8 cellular contexts compared by ENCODE assay signal in the genomic region with DNA sequence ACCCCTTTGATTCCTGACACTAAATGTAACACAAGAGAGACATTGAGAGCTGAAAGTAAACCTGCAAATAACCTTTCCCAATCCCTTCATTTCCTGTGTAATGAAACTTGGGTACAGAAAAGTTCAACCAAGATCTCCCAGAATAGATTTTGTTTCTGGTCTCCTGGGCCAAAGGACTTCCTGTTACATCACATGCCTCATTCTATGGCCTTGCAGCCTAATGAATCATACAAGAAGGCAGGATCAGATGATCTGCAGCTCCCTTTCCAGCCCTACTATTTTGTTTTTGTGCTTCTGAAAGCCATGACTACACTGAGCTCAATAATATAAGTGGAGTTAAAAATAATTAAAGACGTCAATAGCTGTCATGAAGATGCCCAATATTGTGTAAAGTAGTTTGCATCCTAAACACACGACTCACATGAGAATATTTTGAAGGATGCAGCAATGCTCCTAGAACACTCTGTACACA.
A peak's percentile ranks its signal among the peaks of the same experiment; 100 is the strongest.
DNase-seq lines count a peak whose midpoint lies in the region; ATAC-seq and TF ChIP-seq lines count a peak whose summit lies in the region.

No MANE protein-coding gene starts in this region.

- H3K4me3 ChIP-seq in HL-60 (replicated peaks; ENCODE audit: insufficient read depth, low read length) = no peak overlapping the region
- no peak overlapping the region for H3K4me3 ChIP-seq in mesodermal cell (ENCODE audit: extremely low read depth, insufficient read depth, low read length, poor library complexity, severe bottlenecking)

- no peaks in the 10 kb centered on the region for H3K9me3 ChIP-seq in mesodermal cell (ENCODE audit: control insufficient read depth, low read length)

- peak; percentile 92 for DNase-seq in EH (ENCODE audit: low read depth)
- DNase-seq in HL-60 (ENCODE audit: low read depth in 1 of 2, low spot score in 1 of 2) = peak; percentile 34 to 39
- peak; percentile 47 for DNase-seq in amniotic stem cell (lab: John Stamatoyannopoulos, UW)
- no peak for DNase-seq in DMS79 treated with DMSO at 0.1 percent for 48 hours (lab: John Stamatoyannopoulos, UW)

- no peaks in the 10 kb centered on the region for H3K27me3 ChIP-seq in HL-60 (ENCODE audit: insufficient read depth, poor library complexity, severe bottlenecking)

- no peak overlapping the region for H3K27ac ChIP-seq in HL-60 (replicated peaks)
- H3K27ac ChIP-seq in mesodermal cell (ENCODE audit: low read depth, low read length, severe bottlenecking) = peak overlapping the region; percentile 76

- no CpG with 5 or more reads among the region's 2 CpGs for WGBS in mesodermal cell (ENCODE audit: insufficient coverage in 2 of 2), 2 experiments

- TF ChIP-seq POLR2A in GM18505 (IDR thresholded peaks at IDR 0.05; ENCODE audit: borderline replicate concordance, extremely low read depth, insufficient read depth, insufficient read length) = no peak

- H3K36me3 ChIP-seq in mesodermal cell (ENCODE audit: control insufficient read depth, insufficient read depth, low read length) = no peaks in the 10 kb centered on the region

- ATAC-seq in HG03025 (IDR thresholded peaks at IDR 0.05; ENCODE audit: low FRiP score, unreplicated experiment) = no peak
- ATAC-seq in HG03039 (IDR thresholded peaks at IDR 0.05; ENCODE audit: unreplicated experiment) = no peak
- no peak for ATAC-seq in GM18505 (IDR thresholded peaks at IDR 0.05; ENCODE audit: unreplicated experiment)

- no peak for TF ChIP-seq CTCF in HL-60 (IDR thresholded peaks at IDR 0.05; ENCODE audit: insufficient read depth, low read length)

- H3K4me1 ChIP-seq in mesodermal cell (ENCODE audit: control insufficient read depth, insufficient read depth, low read length, poor library complexity, severe bottlenecking) = peaks cover 8% of the 10 kb centered on the region
